In the genomic region with DNA sequence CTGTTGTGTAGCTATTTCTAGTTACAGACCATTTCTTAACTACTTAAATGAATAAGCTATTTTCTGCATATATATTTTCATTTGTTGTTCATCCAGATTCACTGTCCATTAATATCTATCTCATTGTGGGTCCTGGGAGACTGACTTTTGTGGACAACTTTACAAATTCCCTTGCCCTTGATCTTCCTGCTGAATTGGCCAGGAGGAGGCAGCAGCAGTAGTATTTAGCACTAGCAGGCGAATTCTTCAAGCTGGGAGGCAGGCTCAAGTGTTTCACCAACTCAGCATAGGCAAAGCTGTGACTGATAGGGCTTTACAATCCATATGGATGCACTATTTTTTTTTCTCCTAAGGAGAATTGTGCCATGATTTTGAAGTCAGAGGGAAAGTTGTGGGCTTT, we compare ENCODE assay signal across 17 cellular contexts.
A peak's percentile ranks its signal among the peaks of the same experiment; 100 is the strongest.
DNase-seq lines count a peak whose midpoint lies in the region; TF ChIP-seq lines count a peak whose summit lies in the region.
"Had no signal": no experiment of that assay in that cellular context is flagged by ENCODE, and none has a peak within 500 bp of the region (broad histone marks: within the 10 kb centered on the region; RNA-seq: fewer than 3 reads in every experiment).

No MANE protein-coding gene starts in this region.

- peak; percentile 3 for DNase-seq in SIG-M5 treated with dmso at 0.1 percent for 504 hours (lab: John Stamatoyannopoulos, UW; ENCODE audit: unreplicated experiment)
- no peak for DNase-seq in SIG-M5 (lab: John Stamatoyannopoulos, UW)
- DNase-seq in OCI-M1 (lab: John Stamatoyannopoulos, UW): peak; percentile 40
- DNase-seq in iPS DF 4.7 (ENCODE audit: extremely low read depth, low spot score): peak; percentile 41
- DNase-seq in retinal pigment epithelial cell (ENCODE audit: low read depth): peak; percentile 6
- DNase-seq in cerebellar nuclear complex (lab: John Stamatoyannopoulos, UW): no peak
- DNase-seq in globus pallidus (ENCODE audit: low spot score): no peak
- DNase-seq in KG1 (lab: John Stamatoyannopoulos, UW): no peak
- DNase-seq: activated B cell treated with CpG ODN at 0.5 μM for 24 hours; activated T-cell treated with anti-CD3 and anti-CD28 coated beads, Interleukin-2, amount 50 U/mL, for 48 hours; DMS79 treated with DMSO at 0.1 percent for 48 hours; effector memory CD4-positive, alpha-beta T cell; stimulated activated CD4-positive, alpha-beta T cell treated with anti-CD3 and anti-CD28 coated beads, Interleukin-2, amount 100 ng/mL, for 24 hours; upper lobe of right lung had no signal

- no peak overlapping the region for H3K4me3 ChIP-seq in retinal pigment epithelial cell (ENCODE audit: low read length)
- H3K4me3 ChIP-seq: A549, GM12878, prostate gland, upper lobe of right lung had no signal

- peak; percentile 57 for TF ChIP-seq CTCF in retinal pigment epithelial cell (conservative IDR thresholded peaks at IDR 0.05; ENCODE audit: low read depth, low read length)

Comparison
In these comparisons a context has a peak if more than half of its experiments do, and no peak if none do; other contexts are left out.
1. DNase-seq: peak in SIG-M5 treated with dmso at 0.1 percent for 504 hours (single experiment), OCI-M1 (single experiment), iPS DF 4.7 (single experiment) and retinal pigment epithelial cell (single experiment); none in SIG-M5 (single experiment), cerebellar nuclear complex (0 of 2), globus pallidus (single experiment) and KG1 (single experiment).